Comparison of ENCODE assay signal across 16 cellular contexts in genomic region chr2:126945118-126945517, GRCh38. TPM values are rescaled to one million over a fixed set of nuclear protein-coding genes. Genes with fewer than 3 reads are reported as not detected.
DNase-seq lines count a peak whose midpoint lies in the region; ATAC-seq and TF ChIP-seq lines count a peak whose summit lies in the region.
"Had no signal": no experiment of that assay in that cellular context is flagged by ENCODE, and none has a peak within 500 bp of the region (broad histone marks: within the 10 kb centered on the region; RNA-seq: fewer than 3 reads in every experiment).

No MANE protein-coding gene starts in this region.

- no peak overlapping the region for H3K9ac ChIP-seq in SK-N-SH

- ATAC-seq in SK-N-SH treated with all-trans-retinoic acid at 6 μM for 48 hours, result no peak

- no peak overlapping the region for H3K4me2 ChIP-seq in SK-N-SH

- no peak for TF ChIP-seq RAD21 in SK-N-SH (IDR thresholded peaks at IDR 0.05; ENCODE audit: low read length)

- H3K9me3 ChIP-seq in SK-N-SH (no peaks in the 10 kb centered on the region), thyroid gland (no peaks in the 10 kb centered on the region)

- CTCF ChIA-PET in SK-N-SH (lab: Yijun Ruan, JAX), result interaction anchor here (1.6 to 1.7 kb wide), 2 partner anchors 12 to 27 kb away, joined by 4 to 6 read pairs; no protein-coding TSS in a partner anchor

- H3F3A ChIP-seq in SK-N-SH (replicated peaks; ENCODE audit: insufficient read depth), result no peaks in the 10 kb centered on the region

- in situ Hi-C loops in brain microvascular endothelial cell (cut with HindIII; ENCODE audit: low pct_ligation_motif_present, low sequenced_read_pairs), result no loop called here

- peak in 1 of 2 experiments; percentile 59; a peak in 1 of 4 replicates for TF ChIP-seq EP300 in SK-N-SH (IDR thresholded peaks at IDR 0.05; ENCODE audit: borderline replicate concordance in 1 of 2, low read depth in 1 of 2, low read length in 1 of 2)

- H3K9me2 ChIP-seq in SK-N-SH, result no peaks in the 10 kb centered on the region

- POLR2A ChIA-PET in SK-N-SH (lab: Yijun Ruan, JAX), result no interaction called here

- H3K79me2 ChIP-seq in SK-N-SH (ENCODE audit: insufficient read depth), result no peaks in the 10 kb centered on the region

- H4K20me1 ChIP-seq in SK-N-SH (ENCODE audit: insufficient read depth), result no peaks in the 10 kb centered on the region

- H3K4me1 ChIP-seq in SK-N-SH (ENCODE audit: control insufficient read depth in 1 of 2, insufficient read depth in 2 of 2, low read depth in 1 of 2, low read length in 1 of 2) (peaks cover 0 to 33% of the 10 kb centered on the region in 2 experiments; a peak in 2 of 4 replicates), thyroid gland (no peaks in the 10 kb centered on the region)

- H3K27me3 ChIP-seq in SK-N-SH (ENCODE audit: insufficient read depth), result no peaks in the 10 kb centered on the region
- H3K27me3 ChIP-seq in thyroid gland, result no peaks in the 10 kb centered on the region
- H3K27me3 ChIP-seq in brain microvascular endothelial cell (replicated peaks), result no peaks in the 10 kb centered on the region

- H3K4me3 ChIP-seq in SK-N-SH (ENCODE audit: low read depth in 2 of 2, low read length in 1 of 2) (no peak overlapping the region), choroid plexus epithelial cell (ENCODE audit: low read depth, low read length) (no peak overlapping the region), thyroid gland (replicated peaks in 1 of 3) (no peak overlapping the region), brain microvascular endothelial cell (ENCODE audit: low read depth, low read length) (no peak overlapping the region)

- H2AFZ ChIP-seq in SK-N-SH (ENCODE audit: low read depth), result no peak overlapping the region

- TF ChIP-seq POLR2A in thyroid gland (IDR thresholded peaks at IDR 0.05), result no peak

- WGBS in SK-N-SH (ENCODE audit: low lambda C conversion rate), result 14% methylated on average over 5 of the region's 6 CpGs
- 28 to 36% methylated on average over 6 of the region's 6 CpGs for WGBS in thyroid gland, 2 donors

- TF ChIP-seq CTCF in SK-N-SH (IDR thresholded peaks at IDR 0.05) (no peak), choroid plexus epithelial cell (conservative IDR thresholded peaks at IDR 0.05; ENCODE audit: low read depth, low read length) (no peak), thyroid gland (IDR thresholded peaks at IDR 0.05) (no peak), brain microvascular endothelial cell (IDR thresholded peaks at IDR 0.05; ENCODE audit: low read depth, low read length, missing control alignments) (no peak)

- H3K27ac ChIP-seq in SK-N-SH (ENCODE audit: low read depth in 2 of 2, low read length in 1 of 2) (peak overlapping the region in 1 of 2 experiments; percentile 93; a peak in 2 of 4 replicates), thyroid gland (no peak overlapping the region), brain microvascular endothelial cell (no peak overlapping the region)
- H3K27ac ChIP-seq: C4-2B had no signal

- H3K36me3 ChIP-seq in SK-N-SH (replicated peaks in 1 of 2; ENCODE audit: control insufficient read depth in 1 of 2, insufficient read depth in 2 of 2, low read length in 1 of 2) (no peaks in the 10 kb centered on the region), thyroid gland (no peaks in the 10 kb centered on the region), brain microvascular endothelial cell (replicated peaks) (no peaks in the 10 kb centered on the region)

- DNase-seq in SK-N-SH (peak; percentile 60), NAMALWA (ENCODE audit: low spot score) (peak; percentile 30), choroid plexus epithelial cell (ENCODE audit: low read depth) (peak; percentile 2), thyroid gland (peak; percentile 17 to 20), brain microvascular endothelial cell (no peak), NOMO-1 treated with DMSO at 0.1 percent for 48 hours (lab: John Stamatoyannopoulos, UW; ENCODE audit: unreplicated experiment) (no peak)
- DNase-seq: DND-41, HCEC 1CT, NCI-H1417 treated with DMSO at 0.1 percent for 48 hours, NCI-H187 treated with DMSO at 0.1 percent for 48 hours, NCI-H345, NCI-H524 treated with DMSO at 0.1 percent for 48 hours had no signal

- intact Hi-C loops in thyroid gland (cut with DNase I), result no loop called here

TF ChIP-seq in SK-N-SH, 30 proteins besides CTCF, POLR2A, EP300 and RAD21:
- TF ChIP-seq TAF1 (IDR thresholded peaks at IDR 0.05; ENCODE audit: borderline replicate concordance, low read depth, low read length) (no peak), CHD2 (IDR thresholded peaks at IDR 0.05; ENCODE audit: low read length, partially characterized antibody) (peak; percentile 27), RFX5 (IDR thresholded peaks at IDR 0.05; ENCODE audit: low read length) (no peak)
- TF ChIP-seq, protein P1, sequence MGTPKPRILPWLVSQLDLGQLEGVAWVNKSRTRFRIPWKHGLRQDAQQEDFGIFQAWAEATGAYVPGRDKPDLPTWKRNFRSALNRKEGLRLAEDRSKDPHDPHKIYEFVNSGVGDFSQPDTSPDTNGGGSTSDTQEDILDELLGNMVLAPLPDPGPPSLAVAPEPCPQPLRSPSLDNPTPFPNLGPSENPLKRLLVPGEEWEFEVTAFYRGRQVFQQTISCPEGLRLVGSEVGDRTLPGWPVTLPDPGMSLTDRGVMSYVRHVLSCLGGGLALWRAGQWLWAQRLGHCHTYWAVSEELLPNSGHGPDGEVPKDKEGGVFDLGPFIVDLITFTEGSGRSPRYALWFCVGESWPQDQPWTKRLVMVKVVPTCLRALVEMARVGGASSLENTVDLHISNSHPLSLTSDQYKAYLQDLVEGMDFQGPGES (IDR thresholded peaks at IDR 0.05; ENCODE audit: low read depth, low read length), result no peak
TF ChIP-seq in SK-N-SH: peak in this region for 1.

TF ChIP-seq in SK-N-SH treated with all-trans-retinoic acid at 6 μM for 48 hours, 23 proteins besides CTCF, POLR2A, EP300 and RAD21:
- TF ChIP-seq ZNF8 (CRISPR knock-in tag; IDR thresholded peaks at IDR 0.05) (no peak), POU6F1 (CRISPR knock-in tag; IDR thresholded peaks at IDR 0.05; ENCODE audit: borderline replicate concordance, low read depth) (no peak), TCF4 (CRISPR knock-in tag; IDR thresholded peaks at IDR 0.05; ENCODE audit: borderline replicate concordance) (no peak), ZNF565 (CRISPR knock-in tag; conservative IDR thresholded peaks at IDR 0.05; ENCODE audit: low read depth) (no peak), CSDC2 (CRISPR knock-in tag; IDR thresholded peaks at IDR 0.05) (no peak), ZC3H10 (CRISPR knock-in tag; IDR thresholded peaks at IDR 0.05) (no peak), TOX (CRISPR knock-in tag; IDR thresholded peaks at IDR 0.05; ENCODE audit: borderline replicate concordance) (no peak), BACH2 (CRISPR knock-in tag; IDR thresholded peaks at IDR 0.05; ENCODE audit: borderline replicate concordance) (no peak), PPARA (CRISPR knock-in tag; IDR thresholded peaks at IDR 0.05; ENCODE audit: borderline replicate concordance) (no peak), ESRRG (CRISPR knock-in tag; IDR thresholded peaks at IDR 0.05) (no peak), CSRNP3 (CRISPR knock-in tag; IDR thresholded peaks at IDR 0.05) (no peak), GLIS3 (CRISPR knock-in tag; IDR thresholded peaks at IDR 0.05) (no peak)
- TF ChIP-seq, protein P2, sequence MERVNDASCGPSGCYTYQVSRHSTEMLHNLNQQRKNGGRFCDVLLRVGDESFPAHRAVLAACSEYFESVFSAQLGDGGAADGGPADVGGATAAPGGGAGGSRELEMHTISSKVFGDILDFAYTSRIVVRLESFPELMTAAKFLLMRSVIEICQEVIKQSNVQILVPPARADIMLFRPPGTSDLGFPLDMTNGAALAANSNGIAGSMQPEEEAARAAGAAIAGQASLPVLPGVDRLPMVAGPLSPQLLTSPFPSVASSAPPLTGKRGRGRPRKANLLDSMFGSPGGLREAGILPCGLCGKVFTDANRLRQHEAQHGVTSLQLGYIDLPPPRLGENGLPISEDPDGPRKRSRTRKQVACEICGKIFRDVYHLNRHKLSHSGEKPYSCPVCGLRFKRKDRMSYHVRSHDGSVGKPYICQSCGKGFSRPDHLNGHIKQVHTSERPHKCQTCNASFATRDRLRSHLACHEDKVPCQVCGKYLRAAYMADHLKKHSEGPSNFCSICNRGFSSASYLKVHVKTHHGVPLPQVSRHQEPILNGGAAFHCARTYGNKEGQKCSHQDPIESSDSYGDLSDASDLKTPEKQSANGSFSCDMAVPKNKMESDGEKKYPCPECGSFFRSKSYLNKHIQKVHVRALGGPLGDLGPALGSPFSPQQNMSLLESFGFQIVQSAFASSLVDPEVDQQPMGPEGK (CRISPR knock-in tag; IDR thresholded peaks at IDR 0.05; ENCODE audit: borderline replicate concordance), result no peak

RNA-seq across cellular contexts. Expression of gene TEX51, which starts 46.4 kb away (rescaled TPM):
- polyA plus RNA-seq in SK-N-SH (2012; rRNA removed), result not detected in 2 replicates
- not detected in 2 replicates for polyA plus RNA-seq in SK-N-SH (2012; cell fraction: cytosol; rRNA removed)
- not detected in 2 replicates for polyA plus RNA-seq in SK-N-SH (2012; cell fraction: nucleus; rRNA removed)
- total RNA-seq in thyroid gland, result not detected
- total RNA-seq: OCI-LY7; T-helper 1 cell treated with Interleukin-12 subunit alpha and Interleukin-12 subunit beta and Interleukin-4 antibody, amounts not matched to agents 30 ng/mL and 1 ng/mL, for 36 hours had no signal

Comparison
In these comparisons a context has a peak if more than half of its experiments do, and no peak if none do; other contexts are left out.
1. DNase-seq: peak in SK-N-SH (single experiment), NAMALWA (single experiment), choroid plexus epithelial cell (single experiment) and thyroid gland (2 of 2); none in brain microvascular endothelial cell (single experiment) and NOMO-1 treated with DMSO at 0.1 percent for 48 hours (single experiment).